ENCODE assay signal across 15 cellular contexts in genomic region chr10:58796834-58797233, GRCh38.
"Had no signal": no experiment of that assay in that cellular context is flagged by ENCODE, and none has a peak within 500 bp of the region (broad histone marks: within the 10 kb centered on the region; RNA-seq: fewer than 3 reads in every experiment).

No MANE protein-coding gene starts in this region.

- H3K79me2 ChIP-seq: hepatocyte had no signal

- H3K4me3 Mint-ChIP-seq: activated CD4-positive, alpha-beta memory T cell treated with anti-CD3 and anti-CD28 coated beads for 36 hours; activated naive CD8-positive, alpha-beta T cell; activated T-cell treated with anti-CD3 and anti-CD28 coated beads, Interleukin-2, amount 50 U/mL, for 4 hours; natural killer cell; stimulated activated naive CD8-positive, alpha-beta T cell treated with anti-CD3 and anti-CD28 coated beads, Interleukin-15, amount 100 ng/mL, for 72 hours had no signal

- H3K36me3 ChIP-seq: lower lobe of right lung, ovary, uterus had no signal

- H3K27me3 ChIP-seq: ascending aorta, cardiac muscle cell, hepatocyte, ovary, uterus had no signal

- H3K9me3 ChIP-seq: ascending aorta, lower lobe of right lung, ovary, uterus had no signal

- H3K27ac ChIP-seq: ascending aorta, cardiac muscle cell, hepatocyte, lower lobe of right lung, ovary, uterus, VCaP had no signal

- H3K27me3 Mint-ChIP-seq: activated CD4-positive, alpha-beta memory T cell treated with anti-CD3 and anti-CD28 coated beads for 36 hours had no signal

- H3K4me2 ChIP-seq: hepatocyte had no signal

- H3K4me1 ChIP-seq: ascending aorta, lower lobe of right lung, uterus had no signal

- H3K27ac Mint-ChIP-seq: activated CD4-positive, alpha-beta memory T cell treated with anti-CD3 and anti-CD28 coated beads for 36 hours; activated naive CD8-positive, alpha-beta T cell; natural killer cell; stimulated activated naive CD8-positive, alpha-beta T cell treated with anti-CD3 and anti-CD28 coated beads, Interleukin-15, amount 100 ng/mL, for 72 hours had no signal

- DNase-seq: activated CD4-positive, alpha-beta memory T cell treated with anti-CD3 and anti-CD28 coated beads for 36 hours; activated effector memory CD4-positive, alpha-beta T cell treated with anti-CD3 and anti-CD28 coated beads, Interleukin-2, amount 50 U/mL, for 16 hours; activated T-cell treated with anti-CD3 and anti-CD28 coated beads, Interleukin-2, amount 50 U/mL, for 4 hours; lower lobe of right lung; natural killer cell; ovary; stimulated activated CD4-positive, alpha-beta T cell treated with anti-CD3 and anti-CD28 coated beads, Interleukin-4, amount 100 ng/mL, for 1 hour; stimulated activated CD8-positive, alpha-beta memory T cell treated with anti-CD3 and anti-CD28 coated beads, Interleukin-4, amount 100 ng/mL, for 48 hours; stimulated activated naive CD8-positive, alpha-beta T cell treated with anti-CD3 and anti-CD28 coated beads, Interleukin-15, amount 100 ng/mL, for 72 hours; uterus had no signal

- ATAC-seq: activated T-cell treated with anti-CD3 and anti-CD28 coated beads, Interleukin-2, amount 50 U/mL, for 4 hours; lower lobe of right lung; natural killer cell; stimulated activated naive CD8-positive, alpha-beta T cell treated with anti-CD3 and anti-CD28 coated beads, Interleukin-15, amount 100 ng/mL, for 72 hours had no signal

- H3K4me1 Mint-ChIP-seq: natural killer cell; stimulated activated naive CD8-positive, alpha-beta T cell treated with anti-CD3 and anti-CD28 coated beads, Interleukin-15, amount 100 ng/mL, for 72 hours had no signal

- H3K9me3 Mint-ChIP-seq: activated CD4-positive, alpha-beta memory T cell treated with anti-CD3 and anti-CD28 coated beads for 36 hours; activated T-cell treated with anti-CD3 and anti-CD28 coated beads, Interleukin-2, amount 50 U/mL, for 4 hours; natural killer cell; stimulated activated naive CD8-positive, alpha-beta T cell treated with anti-CD3 and anti-CD28 coated beads, Interleukin-15, amount 100 ng/mL, for 72 hours had no signal

- H3K36me3 Mint-ChIP-seq: activated CD4-positive, alpha-beta memory T cell treated with anti-CD3 and anti-CD28 coated beads for 36 hours; activated naive CD8-positive, alpha-beta T cell; natural killer cell had no signal

- H3K4me3 ChIP-seq: ascending aorta, cardiac muscle cell, hepatocyte, lower lobe of right lung, ovary, uterus had no signal

- H2AFZ ChIP-seq: hepatocyte had no signal
